In the genomic region with DNA sequence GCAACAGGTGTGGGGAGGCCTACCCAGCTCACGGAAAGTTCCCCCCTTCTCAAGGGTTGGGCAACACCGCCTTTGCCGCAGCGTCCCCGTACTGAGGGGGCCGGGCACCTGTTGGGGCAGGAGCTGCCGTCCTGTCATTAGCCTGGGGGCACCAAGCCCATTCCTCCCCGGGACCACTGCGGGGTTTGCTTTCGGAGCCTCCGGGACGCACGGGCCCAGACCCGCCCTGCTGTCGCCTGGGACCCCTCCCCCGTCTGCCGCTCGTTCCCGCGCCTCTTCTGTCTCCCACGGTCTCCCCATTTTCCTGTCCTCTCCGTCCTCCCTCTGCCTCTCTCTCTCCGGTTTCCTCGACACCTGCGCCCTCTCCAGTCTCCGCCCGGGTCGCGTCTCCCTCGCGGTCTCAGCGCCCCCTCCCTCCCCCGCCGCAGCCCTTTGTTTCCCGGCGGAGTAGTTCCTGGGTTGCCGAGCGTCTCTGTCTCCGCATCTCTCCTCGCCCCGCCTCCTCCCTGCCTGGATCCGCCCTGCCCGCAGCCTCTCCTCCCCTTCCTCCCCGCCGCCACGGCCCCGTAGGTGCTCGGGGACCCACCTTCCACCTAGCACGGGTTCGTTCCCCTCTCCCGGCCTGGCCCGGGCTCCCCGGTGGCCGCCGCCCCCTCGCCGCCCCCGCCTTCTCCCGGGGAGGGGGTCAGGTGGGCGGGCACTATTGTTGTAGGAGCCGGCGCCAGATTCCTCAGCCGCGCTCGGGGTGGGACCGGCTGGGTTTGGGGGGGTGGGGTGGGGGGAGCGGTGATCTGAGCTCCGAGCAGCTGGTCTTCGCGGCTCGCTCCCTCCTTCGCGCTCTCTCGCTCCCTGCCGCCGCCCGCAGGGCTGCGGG, we compare ENCODE assay signal across 8 cellular contexts. TPM values are rescaled to one million over a fixed set of nuclear protein-coding genes. Genes with fewer than 3 reads are reported as not detected.
DNase-seq lines count a peak whose midpoint lies in the region; ATAC-seq and TF ChIP-seq lines count a peak whose summit lies in the region.

A gene (plus strand): TSS at position 540 of the 874 bp plus-strand sequence. CDS start 434 bp downstream, outside the sequence.

- ATAC-seq in HG02981 (IDR thresholded peaks at IDR 0.05; ENCODE audit: unreplicated experiment) (peak; percentile 34), natural killer cell (peak; percentile 58 to 66 (median 61)), GM18873 (IDR thresholded peaks at IDR 0.05; ENCODE audit: low FRiP score, unreplicated experiment) (no peak)
- ATAC-seq in activated T-cell treated with anti-CD3 and anti-CD28 coated beads, Interleukin-2, amount 50 U/mL, for 4 hours = peak; percentile 73 to 74
- peak; percentile 59 for ATAC-seq in stimulated activated memory B cell treated with anti-CD40 and anti-IgM and Interleukin-4, amounts not matched to agents 10 μg/mL and 1 μg/mL and 100 μg/mL, for 72 hours

- H3K27ac ChIP-seq in esophagus squamous epithelium = peak within 1 kb of the TSS; percentile 55 to 74 (median 60)

- TF ChIP-seq CTCF in esophagus squamous epithelium (IDR thresholded peaks at IDR 0.05) (no peak), natural killer cell (IDR thresholded peaks at IDR 0.05) (no peak)

- H3K27me3 Mint-ChIP-seq in activated T-cell treated with anti-CD3 and anti-CD28 coated beads, Interleukin-2, amount 50 U/mL, for 4 hours (ENCODE audit: low read depth) = peaks cover 6% of the 10 kb centered on the region
- peaks cover 8 to 22% of the 10 kb centered on the region in 2 donors for H3K27me3 Mint-ChIP-seq in natural killer cell (ENCODE audit: low read depth in 2 of 2)
- peaks cover 29% of the 10 kb centered on the region for H3K27me3 Mint-ChIP-seq in stimulated activated memory B cell treated with anti-CD40 and anti-IgM and Interleukin-4, amounts not matched to agents 10 μg/mL and 1 μg/mL and 100 μg/mL, for 72 hours

- peaks cover 23% of the 10 kb centered on the region for H3K27me3 ChIP-seq in NT2/D1 (ENCODE audit: insufficient read depth, insufficient read length)
- no peaks in the 10 kb centered on the region for H3K27me3 ChIP-seq in esophagus squamous epithelium

- no peaks in the 10 kb centered on the region for H3K36me3 Mint-ChIP-seq in activated T-cell treated with anti-CD3 and anti-CD28 coated beads, Interleukin-2, amount 50 U/mL, for 4 hours (ENCODE audit: insufficient read depth)
- no peaks in the 10 kb centered on the region for H3K36me3 Mint-ChIP-seq in natural killer cell
- no peaks in the 10 kb centered on the region for H3K36me3 Mint-ChIP-seq in stimulated activated memory B cell treated with anti-CD40 and anti-IgM and Interleukin-4, amounts not matched to agents 10 μg/mL and 1 μg/mL and 100 μg/mL, for 72 hours

- H3K27ac Mint-ChIP-seq in natural killer cell = peak within 1 kb of the TSS in 1 of 2 donors; percentile 82
- H3K27ac Mint-ChIP-seq in stimulated activated memory B cell treated with anti-CD40 and anti-IgM and Interleukin-4, amounts not matched to agents 10 μg/mL and 1 μg/mL and 100 μg/mL, for 72 hours = peak within 1 kb of the TSS; percentile 40

- intact Hi-C loops in esophagus squamous epithelium (cut with DNase I) (no loop called here), natural killer cell (cut with micrococcal nuclease) (no loop called here)

- DNase-seq in D341Med (ENCODE audit: low spot score) (peak; percentile 86), NT2/D1 (ENCODE audit: low read depth, low spot score) (peak; percentile 69), esophagus squamous epithelium (lab: John Stamatoyannopoulos, UW) (no peak), natural killer cell (peak; percentile 59)
- DNase-seq in activated T-cell treated with anti-CD3 and anti-CD28 coated beads, Interleukin-2, amount 50 U/mL, for 4 hours = peak; percentile 71

- H3K9ac ChIP-seq in NT2/D1 (ENCODE audit: insufficient read length, low read depth) = peak within 1 kb of the TSS; percentile 83

- H3K36me3 ChIP-seq in NT2/D1 (ENCODE audit: insufficient read depth, insufficient read length, low read length) = peaks cover 12% of the 10 kb centered on the region
- peaks cover 0 to 4% (median 0%) of the 10 kb centered on the region in 3 donors for H3K36me3 ChIP-seq in esophagus squamous epithelium

- peaks cover 34% of the 10 kb centered on the region for H3K4me1 Mint-ChIP-seq in activated T-cell treated with anti-CD3 and anti-CD28 coated beads, Interleukin-2, amount 50 U/mL, for 4 hours (ENCODE audit: low read depth)
- H3K4me1 Mint-ChIP-seq in natural killer cell = peaks cover 12 to 52% of the 10 kb centered on the region in 2 donors
- H3K4me1 Mint-ChIP-seq in stimulated activated memory B cell treated with anti-CD40 and anti-IgM and Interleukin-4, amounts not matched to agents 10 μg/mL and 1 μg/mL and 100 μg/mL, for 72 hours = peaks cover 51% of the 10 kb centered on the region

- no peaks in the 10 kb centered on the region for H3K9me3 Mint-ChIP-seq in activated T-cell treated with anti-CD3 and anti-CD28 coated beads, Interleukin-2, amount 50 U/mL, for 4 hours
- no peaks in the 10 kb centered on the region for H3K9me3 Mint-ChIP-seq in natural killer cell
- no peaks in the 10 kb centered on the region for H3K9me3 Mint-ChIP-seq in stimulated activated memory B cell treated with anti-CD40 and anti-IgM and Interleukin-4, amounts not matched to agents 10 μg/mL and 1 μg/mL and 100 μg/mL, for 72 hours

- TF ChIP-seq POLR2A in esophagus squamous epithelium (IDR thresholded peaks at IDR 0.05) = no peak

- H3K9me3 ChIP-seq in NT2/D1 (ENCODE audit: insufficient read depth, low read length) (no peaks in the 10 kb centered on the region), esophagus squamous epithelium (no peaks in the 10 kb centered on the region)

- H3K4me3 Mint-ChIP-seq in activated T-cell treated with anti-CD3 and anti-CD28 coated beads, Interleukin-2, amount 50 U/mL, for 4 hours = peak within 1 kb of the TSS; percentile 85
- peak within 1 kb of the TSS; percentile 88 for H3K4me3 Mint-ChIP-seq in natural killer cell
- H3K4me3 Mint-ChIP-seq in stimulated activated memory B cell treated with anti-CD40 and anti-IgM and Interleukin-4, amounts not matched to agents 10 μg/mL and 1 μg/mL and 100 μg/mL, for 72 hours = peak within 1 kb of the TSS; percentile 85

- H3K4me1 ChIP-seq in NT2/D1 (ENCODE audit: insufficient read depth, insufficient read length) (peaks cover 18% of the 10 kb centered on the region), esophagus squamous epithelium (peaks cover 25 to 62% (median 29%) of the 10 kb centered on the region in 3 donors)

- H3K4me3 ChIP-seq in NT2/D1 (ENCODE audit: insufficient read length, low read depth) = peak within 1 kb of the TSS; percentile 61
- peak within 1 kb of the TSS; percentile 68 to 82 (median 79) for H3K4me3 ChIP-seq in esophagus squamous epithelium

- WGBS in esophagus squamous epithelium, 2 donors = 0 to 1% methylated on average over 23 to 40 of the region's 78 CpGs

RNA-seq across cellular contexts. Expression of the gene that starts here (rescaled TPM):
- 1 to 10 TPM; 1.7 to 3.5 (median 2.3) TPM for total RNA-seq in activated T-cell treated with anti-CD3 and anti-CD28 coated beads, Interleukin-2, amount 50 U/mL, for 4 hours
- total RNA-seq in esophagus squamous epithelium (10 to 100 TPM; 13.4 to 19.5 (median 14.0) TPM), natural killer cell (10 to 100 TPM in 2 of 3 donors, 1 to 10 TPM in 1; 7.2 to 12.4 (median 12.2) TPM)
